Comparison of ENCODE assay signal across 8 cellular contexts in the genomic region with DNA sequence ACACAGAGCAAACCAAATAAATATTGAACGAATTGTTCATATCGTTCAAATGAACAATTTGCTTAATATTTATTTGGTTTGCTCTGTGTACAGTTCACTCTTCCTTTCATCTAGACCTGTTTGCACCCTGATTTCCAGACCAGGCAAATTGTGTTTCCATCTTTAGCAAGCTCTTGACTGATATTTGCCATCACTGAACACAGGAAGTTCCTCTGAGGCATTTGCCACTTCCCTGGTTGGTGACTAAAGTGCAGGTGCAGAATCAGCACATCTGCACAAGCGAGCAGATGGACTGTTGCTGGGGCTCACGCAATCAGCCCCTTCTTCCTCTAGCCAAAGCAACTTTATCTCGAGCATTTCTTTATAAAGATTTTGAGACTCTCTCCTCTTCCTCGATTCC.
DNase-seq lines count a peak whose midpoint lies in the region; ATAC-seq lines count a peak whose summit lies in the region.

No MANE protein-coding gene starts in this region.

- no peaks in the 10 kb centered on the region for H3K4me1 ChIP-seq in mesendoderm (ENCODE audit: control insufficient read depth, low read depth, low read length)

- H3K27me3 Mint-ChIP-seq in activated T-cell treated with anti-CD3 and anti-CD28 coated beads, Interleukin-2, amount 50 U/mL, for 24 hours: no peaks in the 10 kb centered on the region

- H3K56ac ChIP-seq in mesendoderm (ENCODE audit: low read length): no peak overlapping the region

- H3K9ac ChIP-seq in mesendoderm (ENCODE audit: low read length): no peak overlapping the region

- H3K4me3 ChIP-seq in H7 (ENCODE audit: insufficient read depth, low read depth, low read length) (no peak overlapping the region), mesendoderm (ENCODE audit: low read length) (no peak overlapping the region)

- no peak overlapping the region for H3K4me2 ChIP-seq in mesendoderm (ENCODE audit: low read length)

- no peak overlapping the region for H4K8ac ChIP-seq in mesendoderm (ENCODE audit: low read depth, low read length)

- H3K4me1 Mint-ChIP-seq in activated T-cell treated with anti-CD3 and anti-CD28 coated beads, Interleukin-2, amount 50 U/mL, for 24 hours (ENCODE audit: low read depth): peaks cover 26% of the 10 kb centered on the region

- ATAC-seq in GM19395 (IDR thresholded peaks at IDR 0.05; ENCODE audit: unreplicated experiment) (peak; percentile 80), HG03442 (IDR thresholded peaks at IDR 0.05; ENCODE audit: unreplicated experiment) (peak; percentile 82)

- H3K9me3 Mint-ChIP-seq in activated T-cell treated with anti-CD3 and anti-CD28 coated beads, Interleukin-2, amount 50 U/mL, for 24 hours: no peaks in the 10 kb centered on the region

- no peak overlapping the region for H3K4me3 Mint-ChIP-seq in activated T-cell treated with anti-CD3 and anti-CD28 coated beads, Interleukin-2, amount 50 U/mL, for 24 hours

- no peak overlapping the region for H2BK15ac ChIP-seq in mesendoderm (replicated peaks; ENCODE audit: low read depth)

- no CpG with 5 or more reads among the region's 6 CpGs for WGBS in mesendoderm (ENCODE audit: extremely low coverage, insufficient coverage, low lambda C conversion rate)

- no peak overlapping the region for H4K5ac ChIP-seq in mesendoderm (ENCODE audit: low read length)

- H2BK120ac ChIP-seq in mesendoderm (ENCODE audit: low read depth, low read length): no peak overlapping the region

- H3K23ac ChIP-seq in mesendoderm (ENCODE audit: low read length): no peak overlapping the region

- H3K27ac ChIP-seq in mesendoderm (ENCODE audit: low read depth, low read length): no peak overlapping the region

- no peaks in the 10 kb centered on the region for H3K79me2 ChIP-seq in mesendoderm (ENCODE audit: control insufficient read depth, insufficient read depth, low read length)

- DNase-seq in GDM1 (lab: John Stamatoyannopoulos, UW) (peak; percentile 37), H7 (no peak), ecto neural progenitor cell (ENCODE audit: low spot score) (no peak), mesendoderm (no peak), HuH-7.5 (ENCODE audit: low spot score) (no peak)
- no peak for DNase-seq in activated T-cell treated with anti-CD3 and anti-CD28 coated beads, Interleukin-2, amount 50 U/mL, for 24 hours

- H3K36me3 Mint-ChIP-seq in activated T-cell treated with anti-CD3 and anti-CD28 coated beads, Interleukin-2, amount 50 U/mL, for 24 hours (ENCODE audit: low read depth): no peaks in the 10 kb centered on the region

- H3K79me1 ChIP-seq in mesendoderm (ENCODE audit: low read length): no peaks in the 10 kb centered on the region

- H3K27me3 ChIP-seq in H7 (ENCODE audit: control insufficient read depth, insufficient read depth, low read length) (no peaks in the 10 kb centered on the region), mesendoderm (ENCODE audit: insufficient read depth, low read length, poor library complexity) (no peaks in the 10 kb centered on the region)

- no peak overlapping the region for H3K4ac ChIP-seq in mesendoderm (ENCODE audit: low read depth, low read length)

- H3K18ac ChIP-seq in mesendoderm (ENCODE audit: low read length): no peak overlapping the region

- H3K27ac Mint-ChIP-seq in activated T-cell treated with anti-CD3 and anti-CD28 coated beads, Interleukin-2, amount 50 U/mL, for 24 hours: peak overlapping the region; percentile 35

- H3K36me3 ChIP-seq in H7 (replicated peaks; ENCODE audit: control insufficient read depth, insufficient read depth, low read length): no peaks in the 10 kb centered on the region
- H3K36me3 ChIP-seq in mesendoderm (ENCODE audit: control insufficient read depth, insufficient read depth, low read length): no peaks in the 10 kb centered on the region

- no peak overlapping the region for H2BK5ac ChIP-seq in mesendoderm (ENCODE audit: low read length)

- H2AK5ac ChIP-seq in mesendoderm (ENCODE audit: low read length): no peak overlapping the region
